Comparison of ENCODE assay signal across 5 cellular contexts in the genomic region with DNA sequence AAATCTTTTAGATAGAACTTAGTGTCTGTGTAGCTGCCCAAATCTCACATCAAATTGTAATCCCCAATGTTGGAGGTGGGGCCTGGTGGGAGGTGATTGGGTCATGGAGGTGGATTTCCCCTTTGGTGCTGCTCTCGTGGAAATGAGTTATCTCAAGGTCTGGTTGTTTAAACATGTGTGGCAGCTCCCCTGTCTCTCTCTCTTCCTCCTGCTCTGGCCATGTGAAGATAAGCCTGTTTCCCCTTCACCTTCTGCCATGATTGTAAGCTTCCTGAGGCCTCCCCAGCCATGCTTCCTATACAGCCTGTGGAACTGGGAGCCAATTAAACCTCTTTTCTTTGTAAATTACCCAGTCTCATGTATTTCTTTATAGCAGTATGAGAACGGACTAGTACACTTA. TPM values are rescaled to one million over a fixed set of nuclear protein-coding genes. Genes with fewer than 3 reads are reported as not detected.
"Had no signal": no experiment of that assay in that cellular context is flagged by ENCODE, and none has a peak within 500 bp of the region (broad histone marks: within the 10 kb centered on the region; RNA-seq: fewer than 3 reads in every experiment).

No MANE protein-coding gene starts in this region.

RNA-seq across cellular contexts. Expression of a gene that starts 30.6 kb away (rescaled TPM):
- total RNA-seq: HepG2, HT-29, HT1080, IMR-90 had no signal
- polyA plus RNA-seq: HepG2, IgD-negative memory B cell, IMR-90 had no signal
